6 cellular contexts compared by ENCODE assay signal in the genomic region with DNA sequence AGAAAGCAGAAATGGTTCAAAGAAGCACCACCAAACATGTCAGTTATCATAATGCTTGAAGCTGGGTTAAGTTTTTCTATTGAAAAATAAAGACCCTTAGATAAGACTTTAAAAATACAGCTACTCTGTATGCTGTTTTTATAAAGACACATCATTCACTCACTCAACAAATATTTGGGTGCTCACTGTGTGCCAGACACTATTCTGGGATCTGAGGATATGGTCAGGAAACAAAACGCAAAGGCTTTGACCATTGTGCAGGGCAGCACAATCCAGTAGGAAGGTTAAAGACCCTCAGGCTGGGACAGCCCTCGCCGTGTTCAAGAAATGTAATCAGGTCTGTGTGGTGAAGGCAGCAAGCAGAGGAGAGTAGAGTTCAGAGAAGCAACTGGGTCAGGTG.
"Had no signal": no experiment of that assay in that cellular context is flagged by ENCODE, and none has a peak within 500 bp of the region (broad histone marks: within the 10 kb centered on the region; RNA-seq: fewer than 3 reads in every experiment).

No MANE protein-coding gene starts in this region.

- ATAC-seq: GM12878 had no signal

- FAIRE-seq: GM12878, GM12891, GM18507, GM19239 had no signal

- DNase-seq: GDM1, GF-D8 had no signal
